31 cellular contexts compared by ENCODE assay signal in genomic region chr3:17302170-17302569, GRCh38.
"Had no signal": no experiment of that assay in that cellular context is flagged by ENCODE, and none has a peak within 500 bp of the region (broad histone marks: within the 10 kb centered on the region; RNA-seq: fewer than 3 reads in every experiment).

No MANE protein-coding gene starts in this region.

- H3K9ac ChIP-seq: KMS-11 had no signal

- H3K4me2 ChIP-seq: KMS-11 had no signal

- H3K27me3 ChIP-seq: MG63 had no signal

- H3K4me3 ChIP-seq: MG63 had no signal

- H3K36me3 ChIP-seq: MG63 had no signal

- H3K27ac ChIP-seq: KMS-11 had no signal

- DNase-seq: Karpas-422, Kasumi-1, MM.1S, MV-4-11, NCI-H1048, NCI-H1092, NCI-H1092 treated with DMSO at 0.1 percent for 48 hours, NCI-H1105, NCI-H1105 treated with DMSO at 0.1 percent for 48 hours, NCI-H1417, NCI-H1417 treated with DMSO at 0.1 percent for 48 hours, NCI-H1436, NCI-H1436 treated with DMSO at 0.1 percent for 48 hours, NCI-H146, NCI-H1694, NCI-H1694 treated with DMSO at 0.1 percent for 48 hours, NCI-H187, NCI-H187 treated with DMSO at 0.1 percent for 48 hours, NCI-H1930, NCI-H2029, NCI-H2029 treated with DMSO at 0.1 percent for 48 hours, NCI-H2081, NCI-H2081 treated with DMSO at 0.1 percent for 48 hours, NCI-H2107, NCI-H2171, NCI-H2171 treated with DMSO at 0.1 percent for 48 hours, NCI-H2227 treated with DMSO at 0.1 percent for 48 hours, NCI-H345, NCI-H510A had no signal

- H3K9me3 ChIP-seq: MG63 had no signal
